In genomic region chr2:11988691-11989465, GRCh38 we compare ENCODE assay signal across 22 cellular contexts.
A peak's percentile ranks its signal among the peaks of the same experiment; 100 is the strongest.
DNase-seq lines count a peak whose midpoint lies in the region; ATAC-seq, FAIRE-seq and TF ChIP-seq lines count a peak whose summit lies in the region.
"Had no signal": no experiment of that assay in that cellular context is flagged by ENCODE, and none has a peak within 500 bp of the region (broad histone marks: within the 10 kb centered on the region; RNA-seq: fewer than 3 reads in every experiment).

No MANE protein-coding gene starts in this region.

- no peaks in the 10 kb centered on the region for H3K36me3 Mint-ChIP-seq in Caco-2 (ENCODE audit: insufficient read depth, unreplicated experiment)

- peaks cover 0 to under 1% of the 10 kb centered on the region in 2 experiments; a peak in 4 of 5 replicates for H3K4me1 ChIP-seq in K562 (replicated peaks in 1 of 2; ENCODE audit: control insufficient read depth in 2 of 2, insufficient read depth in 2 of 2, low read length in 2 of 2)
- peaks cover 0 to 16% (median 0%) of the 10 kb centered on the region in 9 donors for H3K4me1 ChIP-seq in heart right ventricle
- H3K4me1 ChIP-seq in Caco-2: no peaks in the 10 kb centered on the region
- no peaks in the 10 kb centered on the region for H3K4me1 ChIP-seq in PC-9 (replicated peaks; ENCODE audit: insufficient read depth)

- DNase-seq in AG10803 (ENCODE audit: low read depth): peak; percentile 40
- DNase-seq in K562 (ENCODE audit: extremely low read depth in 1 of 4, low spot score in 3 of 4): no peak
- DNase-seq in heart right ventricle: peak; percentile 16 to 17
- peak; percentile 73 for DNase-seq in sciatic nerve (ENCODE audit: low spot score)
- no peak for DNase-seq in NCI-H524 treated with DMSO at 0.1 percent for 48 hours (lab: John Stamatoyannopoulos, UW)
- DNase-seq in Caco-2: no peak
- DNase-seq in PC-9: no peak
- DNase-seq: DMS53, GF-D8, MG63, NCI-H1417 treated with DMSO at 0.1 percent for 48 hours, NCI-H187, NCI-H2107, NCI-H446 treated with DMSO at 0.1 percent for 48 hours, NCI-H69 had no signal

- TF ChIP-seq EP300 in K562 (IDR thresholded peaks at IDR 0.05; ENCODE audit: low read length): no peak

- TF ChIP-seq POLR2A in K562 (conservative IDR thresholded peaks at IDR 0.05): no peak

- H3K9me1 ChIP-seq in K562 (ENCODE audit: control insufficient read depth, insufficient read depth, low read length): no peaks in the 10 kb centered on the region

- POLR2A ChIA-PET in K562 (lab: Yijun Ruan, JAX): interaction anchor here (1.3 kb wide), 1 partner anchor 17 kb away, joined by 3 read pairs; no protein-coding TSS in a partner anchor
- POLR2A ChIA-PET in Caco-2 (lab: Charles Lee): no interaction called here
- POLR2A ChIA-PET in PC-9 (lab: Charles Lee; ENCODE audit: unreplicated experiment): no interaction called here

- TF ChIP-seq CTCF in AG10803 (conservative IDR thresholded peaks at IDR 0.05; ENCODE audit: low read length): no peak
- no peak for TF ChIP-seq CTCF in K562 (IDR thresholded peaks at IDR 0.05 in 2 of 3, conservative IDR thresholded peaks at IDR 0.05 in 1 of 3; ENCODE audit: insufficient read depth in 2 of 3, low read depth in 1 of 3, low read length in 3 of 3)
- no peak for TF ChIP-seq CTCF in heart right ventricle (IDR thresholded peaks at IDR 0.05)
- no peak for TF ChIP-seq CTCF in Caco-2 (IDR thresholded peaks at IDR 0.05; ENCODE audit: insufficient read depth in 1 of 2, low read depth in 1 of 2, low read length in 1 of 2, severe bottlenecking in 1 of 2, unreplicated experiment in 1 of 2)
- no peak for TF ChIP-seq CTCF in PC-9 (conservative IDR thresholded peaks at IDR 0.05)

- ATAC-seq in K562: no peak
- peak in 7 of 8 donors; percentile 20 to 74 (median 63) for ATAC-seq in heart right ventricle
- peak; percentile 83 for ATAC-seq in sciatic nerve
- ATAC-seq in HG02571 (IDR thresholded peaks at IDR 0.05; ENCODE audit: unreplicated experiment): no peak
- ATAC-seq: SK-N-SH treated with all-trans-retinoic acid at 6 μM for 48 hours had no signal

- H4K20me1 ChIP-seq in K562 (replicated peaks; ENCODE audit: control insufficient read depth, insufficient read depth, low read length): no peaks in the 10 kb centered on the region
- no peaks in the 10 kb centered on the region for H4K20me1 ChIP-seq in PC-9 (ENCODE audit: insufficient read depth)

- no peaks in the 10 kb centered on the region for H3K9me3 ChIP-seq in K562 (replicated peaks; ENCODE audit: control insufficient read depth, insufficient read depth, low read depth, low read length)
- no peaks in the 10 kb centered on the region for H3K9me3 ChIP-seq in heart right ventricle
- H3K9me3 ChIP-seq in Caco-2: no peaks in the 10 kb centered on the region
- H3K9me3 ChIP-seq in PC-9 (ENCODE audit: insufficient read depth, low read depth): peaks cover 5% of the 10 kb centered on the region
- H3K9me3 ChIP-seq: MG63 had no signal

- no peak overlapping the region for H2AFZ ChIP-seq in K562 (ENCODE audit: low read depth, low read length)
- no peak overlapping the region for H2AFZ ChIP-seq in PC-9

- BruUV-seq in K562 (replicated peaks; lab: Mats Ljungman, UMichigan) (no TSS peak), Caco-2 (replicated peaks; lab: Mats Ljungman, UMichigan) (no TSS peak), PC-9 (replicated peaks; lab: Mats Ljungman, UMichigan) (no TSS peak)

- no peaks in the 10 kb centered on the region for H3K9me3 Mint-ChIP-seq in Caco-2 (ENCODE audit: unreplicated experiment)

- H3K27me3 ChIP-seq in K562 (ENCODE audit: control insufficient read depth in 2 of 2, insufficient read depth in 2 of 2, low read length in 2 of 2): no peaks in the 10 kb centered on the region; a peak in 1 of 5 replicates
- no peaks in the 10 kb centered on the region for H3K27me3 ChIP-seq in heart right ventricle
- H3K27me3 ChIP-seq in Caco-2 (replicated peaks; ENCODE audit: control insufficient read depth, insufficient read depth, low read length): no peaks in the 10 kb centered on the region
- no peaks in the 10 kb centered on the region for H3K27me3 ChIP-seq in PC-9 (ENCODE audit: insufficient read depth, low read depth)
- H3K27me3 ChIP-seq: MG63 had no signal

- FAIRE-seq in K562 (lab: Jason Lieb, UNC): peak; percentile 48
- FAIRE-seq: D721Med, H54 had no signal

- intact Hi-C loops in K562 (cut with micrococcal nuclease): no loop called here
- intact Hi-C loops in heart right ventricle (cut with DNase I): loop anchor here in 1 of 10 donors (10.0 kb wide), 1 partner anchor 156 kb away; no protein-coding TSS in a partner anchor
- intact Hi-C loops in sciatic nerve (cut with DNase I): no loop called here
- intact Hi-C loops in Caco-2 (cut with micrococcal nuclease; ENCODE audit: unreplicated experiment): no loop called here
- intact Hi-C loops in PC-9 (cut with micrococcal nuclease; ENCODE audit: unreplicated experiment): no loop called here

- TF ChIP-seq RAD21 in K562 (CRISPR knock-in tag; conservative IDR thresholded peaks at IDR 0.05 in 1 of 2, IDR thresholded peaks at IDR 0.05 in 1 of 2): no peak

- H3K27ac ChIP-seq in K562 (ENCODE audit: extremely low read depth, low read depth, low read length): no peak overlapping the region
- no peak overlapping the region for H3K27ac ChIP-seq in heart right ventricle
- H3K27ac ChIP-seq in PC-9: no peak overlapping the region
- H3K27ac ChIP-seq: RWPE1 had no signal

- H3K27me3 Mint-ChIP-seq in Caco-2 (ENCODE audit: insufficient read depth, unreplicated experiment): peaks cover 24% of the 10 kb centered on the region
- H3K27me3 Mint-ChIP-seq: B cell had no signal

- H3K4me3 ChIP-seq in AG10803 (ENCODE audit: low read length): no peak overlapping the region
- H3K4me3 ChIP-seq in K562: no peak overlapping the region
- peak overlapping the region in 2 of 10 donors; percentile 6 to 28 for H3K4me3 ChIP-seq in heart right ventricle
- no peak overlapping the region for H3K4me3 ChIP-seq in Caco-2 (ENCODE audit: low read depth, low read length)
- H3K4me3 ChIP-seq in PC-9: no peak overlapping the region
- H3K4me3 ChIP-seq: MG63 had no signal

- CTCF ChIA-PET in K562 (lab: Yijun Ruan, JAX; ENCODE audit: low intra/inter-chr PET ratio): no interaction called here
- CTCF ChIA-PET in Caco-2 (lab: Charles Lee): no interaction called here
- CTCF ChIA-PET in PC-9 (lab: Charles Lee): no interaction called here

- no peak overlapping the region for H3K4me3 Mint-ChIP-seq in Caco-2 (ENCODE audit: unreplicated experiment)
- H3K4me3 Mint-ChIP-seq: B cell, CD14-positive monocyte had no signal

- 61% methylated on average over 12 of the region's 14 CpGs for WGBS in K562 (ENCODE audit: insufficient coverage, low coverage, missing lambda C conversion rate)
- 45 to 52% methylated on average over 14 of the region's 14 CpGs for WGBS in heart right ventricle, 2 donors

- no peaks in the 10 kb centered on the region for H3K9me2 ChIP-seq in PC-9 (ENCODE audit: insufficient read depth)

- in situ Hi-C loops in K562 (cut with MboI): no loop called here

- H3K27ac Mint-ChIP-seq in Caco-2 (ENCODE audit: unreplicated experiment): no peak overlapping the region
- H3K27ac Mint-ChIP-seq: B cell, CD14-positive monocyte had no signal

- no peak overlapping the region for H3K4me2 ChIP-seq in K562 (ENCODE audit: insufficient read depth, low read length)
- H3K4me2 ChIP-seq in PC-9: no peak overlapping the region

- H3K36me3 ChIP-seq in K562 (ENCODE audit: control insufficient read depth, insufficient read depth, low read length) (no peaks in the 10 kb centered on the region), heart right ventricle (no peaks in the 10 kb centered on the region), Caco-2 (ENCODE audit: control insufficient read depth, insufficient read depth, low read length) (no peaks in the 10 kb centered on the region), PC-9 (ENCODE audit: low read depth) (no peaks in the 10 kb centered on the region)
- H3K36me3 ChIP-seq: MG63 had no signal

- no peak overlapping the region for H3K9ac ChIP-seq in K562 (ENCODE audit: insufficient read depth in 1 of 2, low read depth in 2 of 2, low read length in 2 of 2)

- H3F3A ChIP-seq in PC-9 (ENCODE audit: insufficient read depth, low read depth): peaks cover 4% of the 10 kb centered on the region; the same call in 1 of the 2 replicates

- H3K79me2 ChIP-seq in K562 (ENCODE audit: control insufficient read depth, insufficient read depth, low read length) (no peaks in the 10 kb centered on the region), PC-9 (ENCODE audit: low read depth) (no peaks in the 10 kb centered on the region)

- peaks cover 9% of the 10 kb centered on the region for H3K4me1 Mint-ChIP-seq in Caco-2 (ENCODE audit: low read depth, unreplicated experiment)

TF ChIP-seq in K562, 482 proteins besides CTCF, POLR2A, EP300 and RAD21:
- TF ChIP-seq, protein P1, sequence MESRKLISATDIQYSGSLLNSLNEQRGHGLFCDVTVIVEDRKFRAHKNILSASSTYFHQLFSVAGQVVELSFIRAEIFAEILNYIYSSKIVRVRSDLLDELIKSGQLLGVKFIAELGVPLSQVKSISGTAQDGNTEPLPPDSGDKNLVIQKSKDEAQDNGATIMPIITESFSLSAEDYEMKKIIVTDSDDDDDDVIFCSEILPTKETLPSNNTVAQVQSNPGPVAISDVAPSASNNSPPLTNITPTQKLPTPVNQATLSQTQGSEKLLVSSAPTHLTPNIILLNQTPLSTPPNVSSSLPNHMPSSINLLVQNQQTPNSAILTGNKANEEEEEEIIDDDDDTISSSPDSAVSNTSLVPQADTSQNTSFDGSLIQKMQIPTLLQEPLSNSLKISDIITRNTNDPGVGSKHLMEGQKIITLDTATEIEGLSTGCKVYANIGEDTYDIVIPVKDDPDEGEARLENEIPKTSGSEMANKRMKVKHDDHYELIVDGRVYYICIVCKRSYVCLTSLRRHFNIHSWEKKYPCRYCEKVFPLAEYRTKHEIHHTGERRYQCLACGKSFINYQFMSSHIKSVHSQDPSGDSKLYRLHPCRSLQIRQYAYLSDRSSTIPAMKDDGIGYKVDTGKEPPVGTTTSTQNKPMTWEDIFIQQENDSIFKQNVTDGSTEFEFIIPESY (CRISPR knock-in tag; IDR thresholded peaks at IDR 0.05): 0 out of 2 replicates have a peak, but pooled peaks have one; percentile 33
- TF ChIP-seq HDAC2 (IDR thresholded peaks at IDR 0.05): no peak
- no peak for TF ChIP-seq ZEB2 (IDR thresholded peaks at IDR 0.05)

Comparison
In these comparisons a context has a peak if more than half of its experiments do, and no peak if none do; other contexts are left out.
1. DNase-seq: peak in AG10803 (single experiment), heart right ventricle (2 of 2) and sciatic nerve (single experiment); none in K562 (0 of 4), NCI-H524 treated with DMSO at 0.1 percent for 48 hours (single experiment), Caco-2 (0 of 2) and PC-9 (0 of 2).
2. ATAC-seq: peak in heart right ventricle (7 of 8) and sciatic nerve (single experiment); none in K562 (single experiment) and HG02571 (single experiment).